24 cellular contexts compared by ENCODE assay signal in genomic region chr7:132537451-132537850, GRCh38. TPM values are rescaled to one million over a fixed set of nuclear protein-coding genes. Genes with fewer than 3 reads are reported as not detected.
DNase-seq lines count a peak whose midpoint lies in the region; ATAC-seq, FAIRE-seq and TF ChIP-seq lines count a peak whose summit lies in the region.
"Had no signal": no experiment of that assay in that cellular context is flagged by ENCODE, and none has a peak within 500 bp of the region (broad histone marks: within the 10 kb centered on the region; RNA-seq: fewer than 3 reads in every experiment).

No MANE protein-coding gene starts in this region.

- no peak overlapping the region for H2BK5ac ChIP-seq in mesendoderm (ENCODE audit: low read length)

- H3K4ac ChIP-seq in mesendoderm (ENCODE audit: low read depth, low read length) = no peak overlapping the region

- no peaks in the 10 kb centered on the region for H3K79me1 ChIP-seq in mesendoderm (ENCODE audit: low read length)

- no peak overlapping the region for H2BK15ac ChIP-seq in mesendoderm (replicated peaks; ENCODE audit: low read depth)

- H3K9me3 ChIP-seq in heart right ventricle (peaks cover 0 to 4% (median 0%) of the 10 kb centered on the region in 11 donors), upper lobe of right lung (no peaks in the 10 kb centered on the region)

- no peak overlapping the region for H3K27ac ChIP-seq in heart right ventricle
- peak overlapping the region; percentile 0 for H3K27ac ChIP-seq in mesendoderm (ENCODE audit: low read depth, low read length)
- H3K27ac ChIP-seq in upper lobe of right lung = no peak overlapping the region
- H3K27ac ChIP-seq: VCaP had no signal

- no peak overlapping the region for H4K8ac ChIP-seq in mesendoderm (ENCODE audit: low read depth, low read length)

- intact Hi-C loops in heart right ventricle (cut with DNase I) = no loop called here
- intact Hi-C loops in cardiac septum (cut with DNase I) = no loop called here
- intact Hi-C loops in upper lobe of right lung (cut with DNase I) = no loop called here

- no peaks in the 10 kb centered on the region for H3K79me2 ChIP-seq in mesendoderm (ENCODE audit: control insufficient read depth, insufficient read depth, low read length)

- TF ChIP-seq CTCF in heart right ventricle (IDR thresholded peaks at IDR 0.05) = no peak
- no peak for TF ChIP-seq CTCF in upper lobe of right lung (IDR thresholded peaks at IDR 0.05)

- H3K4me1 ChIP-seq in heart right ventricle (peaks cover 0 to 17% (median 0%) of the 10 kb centered on the region in 9 donors), mesendoderm (ENCODE audit: control insufficient read depth, low read depth, low read length) (peaks cover 12% of the 10 kb centered on the region), upper lobe of right lung (no peaks in the 10 kb centered on the region)

- no peak overlapping the region for H3K18ac ChIP-seq in mesendoderm (ENCODE audit: low read length)

- H4K5ac ChIP-seq in mesendoderm (ENCODE audit: low read length) = no peak overlapping the region

- no peaks in the 10 kb centered on the region for H3K27me3 ChIP-seq in heart right ventricle
- no peaks in the 10 kb centered on the region for H3K27me3 ChIP-seq in mesendoderm (ENCODE audit: insufficient read depth, low read length, poor library complexity)
- no peaks in the 10 kb centered on the region for H3K27me3 ChIP-seq in upper lobe of right lung

- no peaks in the 10 kb centered on the region for H3K36me3 Mint-ChIP-seq in activated T-helper 17 cell treated with anti-CD3 and anti-CD28 coated beads, Interleukin-2, amount 50 U/mL, for 72 hours (ENCODE audit: low read depth)
- H3K36me3 Mint-ChIP-seq: naive B cell had no signal

- peaks cover 3% of the 10 kb centered on the region for H3K9me3 Mint-ChIP-seq in activated T-helper 17 cell treated with anti-CD3 and anti-CD28 coated beads, Interleukin-2, amount 50 U/mL, for 72 hours
- H3K9me3 Mint-ChIP-seq: activated T-cell treated with anti-CD3 and anti-CD28 coated beads, Interleukin-2, amount 50 U/mL, for 24 hours had no signal

- ATAC-seq in heart right ventricle (peak in 5 of 8 donors; percentile 51 to 65 (median 57)), upper lobe of right lung (peak; percentile 76)
- ATAC-seq in activated T-helper 17 cell treated with anti-CD3 and anti-CD28 coated beads, Interleukin-2, amount 50 U/mL, for 72 hours (replicated peaks) = peak; percentile 26

- DNase-seq in heart right ventricle (no peak), cardiac septum (ENCODE audit: low spot score) (no peak), mesendoderm (peak; percentile 75), upper lobe of right lung (no peak), activated gamma-delta T cell treated with Interleukin-2 at 50 U/mL for 16 hours (no peak), frontal cortex (ENCODE audit: low spot score in 2 of 2) (no peak), ureter (ENCODE audit: low spot score) (no peak)
- DNase-seq: activated CD4-positive, alpha-beta T cell treated with anti-CD3 and anti-CD28 coated beads for 48 hours; activated naive CD4-positive, alpha-beta T cell; activated T-cell treated with anti-CD3 and anti-CD28 coated beads, Interleukin-2, amount 50 U/mL, for 24 hours; DND-41; effector CD4-positive, alpha-beta T cell; kidney glomerular epithelial cell; naive B cell; NCI-H1092 treated with DMSO at 0.1 percent for 48 hours; NCI-H2029; NCI-H2227 treated with DMSO at 0.1 percent for 48 hours; NCI-H69; T-helper 2 cell; trophoblast cell had no signal

- no peak overlapping the region for H3K27ac Mint-ChIP-seq in activated T-helper 17 cell treated with anti-CD3 and anti-CD28 coated beads, Interleukin-2, amount 50 U/mL, for 72 hours
- H3K27ac Mint-ChIP-seq: activated T-cell treated with anti-CD3 and anti-CD28 coated beads, Interleukin-2, amount 50 U/mL, for 24 hours; naive B cell had no signal

- no peak overlapping the region for H2BK120ac ChIP-seq in mesendoderm (ENCODE audit: low read depth, low read length)

- no peak overlapping the region for H3K23ac ChIP-seq in mesendoderm (ENCODE audit: low read length)

- H2AK5ac ChIP-seq in mesendoderm (ENCODE audit: low read length) = no peak overlapping the region

- H3K4me3 Mint-ChIP-seq in activated T-helper 17 cell treated with anti-CD3 and anti-CD28 coated beads, Interleukin-2, amount 50 U/mL, for 72 hours = no peak overlapping the region
- H3K4me3 Mint-ChIP-seq: activated T-cell treated with anti-CD3 and anti-CD28 coated beads, Interleukin-2, amount 50 U/mL, for 24 hours; brain; naive B cell had no signal

- H3K36me3 ChIP-seq in heart right ventricle (no peaks in the 10 kb centered on the region), mesendoderm (ENCODE audit: control insufficient read depth, insufficient read depth, low read length) (no peaks in the 10 kb centered on the region), upper lobe of right lung (no peaks in the 10 kb centered on the region)

- H3K4me1 Mint-ChIP-seq in activated T-helper 17 cell treated with anti-CD3 and anti-CD28 coated beads, Interleukin-2, amount 50 U/mL, for 72 hours = peaks cover 9% of the 10 kb centered on the region
- H3K4me1 Mint-ChIP-seq: naive B cell had no signal

- H3K9ac ChIP-seq in mesendoderm (ENCODE audit: low read length) = no peak overlapping the region

- 29 to 31% methylated on average over 2 of the region's 2 CpGs for WGBS in heart right ventricle, 2 donors
- no CpG with 5 or more reads among the region's 2 CpGs for WGBS in mesendoderm (ENCODE audit: extremely low coverage, insufficient coverage, low lambda C conversion rate)

- H3K4me3 ChIP-seq in heart right ventricle = no peak overlapping the region
- H3K4me3 ChIP-seq in mesendoderm (ENCODE audit: low read length) = no peak overlapping the region
- H3K4me3 ChIP-seq in upper lobe of right lung = no peak overlapping the region

- no peak for FAIRE-seq in frontal cortex (lab: Jason Lieb, UNC)

- H3K27me3 Mint-ChIP-seq in activated T-helper 17 cell treated with anti-CD3 and anti-CD28 coated beads, Interleukin-2, amount 50 U/mL, for 72 hours = no peaks in the 10 kb centered on the region
- H3K27me3 Mint-ChIP-seq: activated T-cell treated with anti-CD3 and anti-CD28 coated beads, Interleukin-2, amount 50 U/mL, for 24 hours; naive B cell had no signal

- H3K4me2 ChIP-seq in mesendoderm (ENCODE audit: low read length) = no peak overlapping the region

- H3K56ac ChIP-seq in mesendoderm (ENCODE audit: low read length) = peak overlapping the region; percentile 1

RNA-seq across cellular contexts. Expression of gene PLXNA4, which starts 38.8 kb away (rescaled TPM):
- total RNA-seq in heart right ventricle (10 to 100 TPM in 9 of 10 donors, 1 to 10 TPM in 1; 7.4 to 17.0 (median 12.5) TPM), cardiac septum (12.8 TPM), upper lobe of right lung (7.2 TPM), frontal cortex (67.7 TPM), ureter (7.6 TPM)
- polyA plus RNA-seq in heart right ventricle = 1 to 10 TPM in 1 of 2 donors, under 1 TPM in 1; 0.83 to 5.0 TPM
- total RNA-seq in activated T-helper 17 cell treated with anti-CD3 and anti-CD28 coated beads, Interleukin-2, amount 50 U/mL, for 72 hours = 1 to 10 TPM; 1.4 to 2.3 TPM
- polyA plus RNA-seq in mesendoderm (2013, experiment 1 of 2) = 0.24 TPM
- polyA plus RNA-seq in mesendoderm (2013, experiment 2 of 2) = 0.25 TPM
- total RNA-seq: epithelial cell of proximal tubule had no signal

Comparison
In these comparisons a context has a peak if more than half of its experiments do, and no peak if none do; other contexts are left out.
1. ATAC-seq: peak in every context shown above with its lines; median percentile 76 in upper lobe of right lung; 57 in heart right ventricle; 26 in activated T-helper 17 cell treated with anti-CD3 and anti-CD28 coated beads, Interleukin-2, amount 50 U/mL, for 72 hours.